Comparison of ENCODE assay signal across 33 cellular contexts in the genomic region with DNA sequence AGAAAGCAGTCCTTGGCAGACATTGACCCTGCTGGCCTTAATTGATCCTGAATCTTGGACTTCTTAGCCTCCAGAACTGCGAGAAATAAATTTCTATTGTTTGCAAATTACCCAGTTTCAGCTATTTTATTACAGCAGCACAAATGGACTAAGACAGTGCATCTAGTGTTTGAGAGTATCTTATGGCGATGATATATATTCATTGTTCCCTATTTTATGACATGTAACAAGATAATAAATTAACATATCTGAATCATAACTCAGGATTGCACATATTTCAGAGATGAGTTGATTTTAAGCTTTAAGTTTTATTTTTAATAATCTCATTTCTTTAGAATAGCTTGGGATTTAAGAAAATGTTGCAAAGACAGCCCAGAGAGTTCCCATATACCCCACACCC.
"Had no signal": no experiment of that assay in that cellular context is flagged by ENCODE, and none has a peak within 500 bp of the region (broad histone marks: within the 10 kb centered on the region; RNA-seq: fewer than 3 reads in every experiment).

No MANE protein-coding gene starts in this region.

- DNase-seq: activated B cell treated with CpG ODN at 0.5 μM for 24 hours; activated CD4-positive, alpha-beta memory T cell treated with anti-CD3 and anti-CD28 coated beads for 36 hours; activated CD4-positive, alpha-beta T cell treated with anti-CD3 and anti-CD28 coated beads for 4 hours; activated CD4-positive, alpha-beta T cell treated with anti-CD3 and anti-CD28 coated beads, Interleukin-2, amount 10 ng/mL, durations not matched to agents 24 days and 14 days; activated CD4-positive, alpha-beta T cell treated with anti-CD3 and anti-CD28 coated beads, Interleukin-2, amount 50 U/mL, for 1 hour; activated CD4-positive, alpha-beta T cell treated with anti-CD3 and anti-CD28 coated beads, Interleukin-2, amount 50 U/mL, for 4 hours; activated CD4-positive, CD25-positive, alpha-beta regulatory T cell treated with anti-CD3 and anti-CD28 coated beads, Interleukin-2, amount 50 U/mL, for 72 hours; activated CD8-positive, alpha-beta memory T cell treated with anti-CD3 and anti-CD28 coated beads, Interleukin-2, amount 50 U/mL, for 4 hours; activated CD8-positive, alpha-beta T cell treated with anti-CD3 and anti-CD28 coated beads for 36 hours; activated effector memory CD4-positive, alpha-beta T cell treated with anti-CD3 and anti-CD28 coated beads, Interleukin-2, amount 50 U/mL, for 16 hours; activated gamma-delta T cell treated with Interleukin-2 at 50 U/mL for 16 hours; activated naive CD4-positive, alpha-beta T cell; activated naive CD4-positive, alpha-beta T cell treated with anti-CD3 and anti-CD28 coated beads for 36 hours; activated naive CD4-positive, alpha-beta T cell treated with anti-CD3 and anti-CD28 coated beads, Interleukin-2, amount 50 U/mL, for 16 hours; activated naive CD8-positive, alpha-beta T cell treated with anti-CD3 and anti-CD28 coated beads for 36 hours; activated T-cell treated with anti-CD3 and anti-CD28 coated beads for 4 hours; activated T-cell treated with anti-CD3 and anti-CD28 coated beads, Interleukin-2, amount 50 U/mL, for 1 hour; activated T-cell treated with anti-CD3 and anti-CD28 coated beads, Interleukin-2, amount 50 U/mL, for 4 hours; activated T-cell treated with anti-CD3 and anti-CD28 coated beads, Interleukin-2, amount 50 U/mL, for 72 hours; adrenal gland; amniotic stem cell; aorta; body of pancreas; brain microvascular endothelial cell; central memory CD4-positive, alpha-beta T cell; T-helper 17 cell; T-helper 9 cell had no signal

- H3K27me3 ChIP-seq: adrenal gland, body of pancreas, brain microvascular endothelial cell, breast epithelium had no signal

- ATAC-seq: activated CD8-positive, alpha-beta T cell treated with anti-CD3 and anti-CD28 coated beads for 36 hours; activated naive CD4-positive, alpha-beta T cell treated with anti-CD3 and anti-CD28 coated beads, Interleukin-2, amount 50 U/mL, for 72 hours; activated T-cell treated with anti-CD3 and anti-CD28 coated beads, Interleukin-2, amount 50 U/mL, for 4 hours; activated T-cell treated with anti-CD3 and anti-CD28 coated beads, Interleukin-2, amount 50 U/mL, for 72 hours; activated T-helper 17 cell treated with anti-CD3 and anti-CD28 coated beads, Interleukin-2, amount 50 U/mL, for 72 hours; body of pancreas; T-helper 17 cell had no signal

- H3K4me1 ChIP-seq: adrenal gland, body of pancreas, breast epithelium had no signal

- H3K27ac ChIP-seq: adrenal gland, body of pancreas, brain microvascular endothelial cell, breast epithelium, VCaP had no signal

- FAIRE-seq: astrocyte, TTC549 had no signal
